8 cellular contexts compared by ENCODE assay signal in the genomic region with DNA sequence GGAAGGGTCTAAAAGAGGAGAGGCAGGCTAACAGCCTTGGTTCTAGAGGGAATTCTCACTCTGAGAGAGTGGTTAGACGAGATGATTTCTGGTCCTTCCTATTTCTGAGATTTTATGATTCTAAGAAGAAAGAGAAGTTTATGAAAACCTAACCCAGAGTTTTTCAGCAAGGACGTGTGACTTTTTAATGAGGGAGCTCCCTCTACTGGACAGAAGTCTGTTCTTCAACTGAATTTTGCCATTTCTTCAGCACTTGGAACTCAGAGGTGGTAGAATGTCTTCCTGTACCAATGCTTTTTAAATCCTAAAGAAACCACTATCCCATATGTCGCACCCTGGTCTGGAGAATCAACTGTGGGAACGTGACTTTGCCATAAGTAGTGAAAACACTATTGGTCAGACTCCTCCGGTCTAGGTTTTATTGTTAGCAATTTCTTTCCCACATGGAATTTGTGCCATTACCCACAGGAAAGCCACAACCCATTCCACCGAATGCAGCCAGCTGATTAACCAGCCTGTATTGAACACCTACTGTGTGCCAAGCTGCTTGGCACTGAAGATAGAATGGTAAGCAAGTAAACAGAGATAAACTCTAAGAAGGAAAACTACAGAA.
A peak's percentile ranks its signal among the peaks of the same experiment; 100 is the strongest.
DNase-seq lines count a peak whose midpoint lies in the region; ATAC-seq and TF ChIP-seq lines count a peak whose summit lies in the region.

No MANE protein-coding gene starts in this region.

- H3K27ac ChIP-seq in GM23248 (no peak overlapping the region), upper lobe of right lung (no peak overlapping the region)

- no peak overlapping the region for H3K27ac Mint-ChIP-seq in MCF 10A (ENCODE audit: low read depth, unreplicated experiment)

- TF ChIP-seq POLR2A in GM18505 (IDR thresholded peaks at IDR 0.05; ENCODE audit: borderline replicate concordance, extremely low read depth, insufficient read depth, insufficient read length): no peak

- peak; percentile 34 for DNase-seq in ELF-1 (ENCODE audit: low read depth, low spot score)
- DNase-seq in GM23248: peak; percentile 73
- DNase-seq in NCI-H226: peak; percentile 14
- peak; percentile 63 for DNase-seq in MCF 10A (ENCODE audit: unreplicated experiment)
- no peak for DNase-seq in left lobe of liver (ENCODE audit: low spot score)
- DNase-seq in upper lobe of right lung: no peak

- H3K4me3 ChIP-seq in GM23248: no peak overlapping the region
- no peak overlapping the region for H3K4me3 ChIP-seq in upper lobe of right lung

- H3K27me3 Mint-ChIP-seq in MCF 10A (ENCODE audit: insufficient read depth, unreplicated experiment): no peaks in the 10 kb centered on the region

- POLR2A ChIA-PET in MCF 10A (lab: Yijun Ruan, JAX): interaction anchor here (0.6 to 0.7 kb wide), 2 partner anchors 35 to 497 kb away, joined by 3 read pairs; no protein-coding TSS in a partner anchor

- H3K9ac ChIP-seq in GM23248: no peak overlapping the region

- H3K27me3 ChIP-seq in GM23248 (replicated peaks; ENCODE audit: insufficient read depth) (no peaks in the 10 kb centered on the region), upper lobe of right lung (no peaks in the 10 kb centered on the region)

- H3K9me3 ChIP-seq in GM23248 (ENCODE audit: low read depth) (no peaks in the 10 kb centered on the region), upper lobe of right lung (no peaks in the 10 kb centered on the region)

- no peak overlapping the region for H2AFZ ChIP-seq in GM23248

- no peak overlapping the region for H3K4me3 Mint-ChIP-seq in MCF 10A (ENCODE audit: unreplicated experiment)

- no peak overlapping the region for H3K4me2 ChIP-seq in GM23248 (ENCODE audit: unreplicated experiment)

- intact Hi-C loops in MCF 10A (cut with micrococcal nuclease): loop anchor here (1.0 to 2.0 kb wide), 3 partner anchors 191 to 1017 kb away; no protein-coding TSS in a partner anchor
- intact Hi-C loops in upper lobe of right lung (cut with DNase I): no loop called here

- no peaks in the 10 kb centered on the region for H3K36me3 ChIP-seq in GM23248 (ENCODE audit: low read depth)
- H3K36me3 ChIP-seq in upper lobe of right lung: no peaks in the 10 kb centered on the region

- no TSS peak for BruUV-seq in MCF 10A (replicated peaks; lab: Mats Ljungman, UMichigan)

- TF ChIP-seq CTCF in MCF 10A (IDR thresholded peaks at IDR 0.05; ENCODE audit: unreplicated experiment) (peak; percentile 75), upper lobe of right lung (IDR thresholded peaks at IDR 0.05) (peak; percentile 73)

- no peaks in the 10 kb centered on the region for H3F3A ChIP-seq in GM23248 (ENCODE audit: insufficient read depth)

- no peaks in the 10 kb centered on the region for H3K9me3 Mint-ChIP-seq in MCF 10A (ENCODE audit: unreplicated experiment)

- 8 to 11% methylated on average over 6 of the region's 6 CpGs for WGBS in GM23248 (ENCODE audit: low coverage in 1 of 2, low lambda C conversion rate in 2 of 2, missing lambda C conversion rate in 2 of 2), 2 experiments

- no peaks in the 10 kb centered on the region for H4K20me1 ChIP-seq in GM23248 (ENCODE audit: insufficient read depth)

- no peaks in the 10 kb centered on the region for H3K9me2 ChIP-seq in GM23248 (ENCODE audit: insufficient read depth)

- H3K4me1 ChIP-seq in GM23248 (ENCODE audit: insufficient read depth) (no peaks in the 10 kb centered on the region; the same call in 1 of the 2 replicates), upper lobe of right lung (no peaks in the 10 kb centered on the region)

- CTCF ChIA-PET in MCF 10A (lab: Yijun Ruan, JAX): interaction anchor here (0.6 to 4.0 kb wide), 48 partner anchors 10 to 1832 kb away, joined by 3 to 27 read pairs (median 4); no protein-coding TSS in a partner anchor

- peak; percentile 79 for ATAC-seq in left lobe of liver
- ATAC-seq in upper lobe of right lung: peak; percentile 52
- no peak for ATAC-seq in GM18505 (IDR thresholded peaks at IDR 0.05; ENCODE audit: unreplicated experiment)
- no peak for ATAC-seq in GM19328 (IDR thresholded peaks at IDR 0.05; ENCODE audit: unreplicated experiment)

- in situ Hi-C loops in GM23248 (cut with MboI): no loop called here

- H3K79me2 ChIP-seq in GM23248 (ENCODE audit: insufficient read depth): no peaks in the 10 kb centered on the region

- no peaks in the 10 kb centered on the region for H3K4me1 Mint-ChIP-seq in MCF 10A (ENCODE audit: insufficient read depth, unreplicated experiment)

- no peaks in the 10 kb centered on the region for H3K36me3 Mint-ChIP-seq in MCF 10A (ENCODE audit: insufficient read depth, unreplicated experiment)

Comparison
In these comparisons a context has a peak if more than half of its experiments do, and no peak if none do; other contexts are left out.
1. DNase-seq: peak in ELF-1 (single experiment), GM23248 (single experiment), NCI-H226 (single experiment) and MCF 10A (single experiment); none in left lobe of liver (single experiment) and upper lobe of right lung (single experiment).
2. ATAC-seq: peak in left lobe of liver (single experiment) and upper lobe of right lung (single experiment); none in GM18505 (single experiment) and GM19328 (single experiment).